ENCODE assay signal across 7 cellular contexts in genomic region chr4:96301727-96302126, GRCh38.
"Had no signal": no experiment of that assay in that cellular context is flagged by ENCODE, and none has a peak within 500 bp of the region (broad histone marks: within the 10 kb centered on the region; RNA-seq: fewer than 3 reads in every experiment).

No MANE protein-coding gene starts in this region.

- H3K4me2 ChIP-seq: GM23338 had no signal

- DNase-seq: H7, HFFc6, KG1 had no signal

- H3K4me1 ChIP-seq: HAP-1 had no signal

- ATAC-seq: HCT116 had no signal

- H3K9me3 ChIP-seq: HAP-1 had no signal

- H3K36me3 ChIP-seq: HAP-1 had no signal

- H3K4me3 ChIP-seq: GM23338, HAP-1 had no signal

- H3K27ac ChIP-seq: HL-60 had no signal
